In the genomic region with DNA sequence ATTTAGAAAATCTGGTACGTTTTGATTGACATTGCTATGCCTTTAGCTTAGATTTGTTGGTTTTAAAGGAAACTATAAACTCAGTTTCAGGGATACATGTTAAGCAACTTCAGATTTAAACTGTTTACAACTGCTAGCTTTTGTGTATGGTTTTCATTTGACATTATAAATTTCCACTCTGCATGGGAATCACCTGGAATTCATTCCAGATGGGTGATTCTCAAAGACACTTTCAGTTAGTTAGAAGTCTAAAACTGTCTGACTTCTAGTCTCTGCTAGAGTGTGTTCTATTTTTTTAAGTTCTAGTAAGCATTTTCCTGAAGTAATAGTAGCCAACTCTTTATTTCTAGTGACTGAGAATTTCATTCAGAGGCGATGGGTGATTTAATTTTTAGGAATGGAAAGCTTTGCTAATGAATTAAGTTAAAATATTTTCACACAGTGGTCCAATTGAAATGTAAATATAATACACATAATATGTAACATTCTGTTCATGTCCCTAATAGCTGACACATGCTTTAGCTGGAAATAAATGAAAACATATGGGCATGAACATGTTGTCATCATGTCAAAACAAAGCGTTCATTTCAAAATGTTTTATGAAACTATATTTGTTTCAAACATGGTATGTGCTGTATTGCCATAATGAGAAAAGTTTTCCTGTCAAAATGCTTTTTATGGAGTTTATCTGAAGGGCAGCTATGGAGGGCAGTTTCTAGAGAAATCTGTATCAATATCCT, we compare ENCODE assay signal across 16 cellular contexts. TPM values are rescaled to one million over a fixed set of nuclear protein-coding genes. Genes with fewer than 3 reads are reported as not detected.
DNase-seq lines count a peak whose midpoint lies in the region; ATAC-seq and TF ChIP-seq lines count a peak whose summit lies in the region.
"Had no signal": no experiment of that assay in that cellular context is flagged by ENCODE, and none has a peak within 500 bp of the region (broad histone marks: within the 10 kb centered on the region; RNA-seq: fewer than 3 reads in every experiment).

No MANE protein-coding gene starts in this region.

- peaks cover 22% of the 10 kb centered on the region for H3K4me1 Mint-ChIP-seq in osteocyte (ENCODE audit: unreplicated experiment)
- H3K4me1 Mint-ChIP-seq: CD8-positive, alpha-beta memory T cell; GM23338 had no signal

- peak overlapping the region; percentile 37 for H3K27ac Mint-ChIP-seq in osteocyte (ENCODE audit: unreplicated experiment)
- H3K27ac Mint-ChIP-seq: CD8-positive, alpha-beta memory T cell; GM23338 had no signal

- CTCF ChIA-PET in BJ (lab: Yijun Ruan, JAX), result no interaction called here

- no peak for ATAC-seq in HG02763 (IDR thresholded peaks at IDR 0.05; ENCODE audit: unreplicated experiment)
- ATAC-seq: GM23338 had no signal

- no peaks in the 10 kb centered on the region for H3K36me3 ChIP-seq in BJ (ENCODE audit: control insufficient read depth, insufficient read depth, low read length)
- H3K36me3 ChIP-seq: BLaER1 had no signal

- no peaks in the 10 kb centered on the region for H3K27me3 Mint-ChIP-seq in osteocyte (ENCODE audit: unreplicated experiment)
- H3K27me3 Mint-ChIP-seq: CD8-positive, alpha-beta memory T cell had no signal

- H3K4me3 ChIP-seq in BJ (ENCODE audit: low read depth, low read length), result no peak overlapping the region
- H3K4me3 ChIP-seq: BLaER1, GM23338 had no signal

- POLR2A ChIA-PET in BJ (lab: Charles Lee), result no interaction called here

- H3K27me3 ChIP-seq in BJ (ENCODE audit: control insufficient read depth, insufficient read depth, low read length), result no peaks in the 10 kb centered on the region
- H3K27me3 ChIP-seq: BLaER1 had no signal

- peaks cover 17% of the 10 kb centered on the region for H3K36me3 Mint-ChIP-seq in osteocyte (ENCODE audit: unreplicated experiment)

- TF ChIP-seq CTCF in BJ (IDR thresholded peaks at IDR 0.05; ENCODE audit: insufficient read depth, low read depth, low read length) (no peak), osteocyte (IDR thresholded peaks at IDR 0.05) (no peak)

- DNase-seq in BJ (ENCODE audit: low read depth) (peak; percentile 56), NCI-H1694 (lab: John Stamatoyannopoulos, UW) (peak; percentile 2), fibroblast of gingiva (ENCODE audit: low read depth) (peak; percentile 62), osteocyte (ENCODE audit: extremely low spot score, unreplicated experiment) (no peak), NCI-H128 (lab: John Stamatoyannopoulos, UW; ENCODE audit: unreplicated experiment) (no peak), H4 (ENCODE audit: low spot score) (no peak)
- DNase-seq: Caco-2; CD8-positive, alpha-beta memory T cell; DND-41; GF-D8; H9; IMR-90 had no signal

- H3K9me3 Mint-ChIP-seq in osteocyte (ENCODE audit: unreplicated experiment), result peaks cover 30% of the 10 kb centered on the region

- no peak overlapping the region for H3K4me3 Mint-ChIP-seq in osteocyte (ENCODE audit: unreplicated experiment)
- H3K4me3 Mint-ChIP-seq: CD8-positive, alpha-beta memory T cell; GM23338; H9 had no signal

RNA-seq across cellular contexts. Expression of gene CSNK1A1L, which starts 58.3 kb away (rescaled TPM):
- polyA plus RNA-seq in BJ (2011; rRNA removed), result not detected in 2 replicates
- not detected in 2 replicates for polyA minus RNA-seq in BJ (2011; rRNA and poly(A)+ RNA removed)
- not detected in 2 replicates for total RNA-seq in osteocyte
- total RNA-seq in H4 (2014; rRNA removed; shearing (Covaris generic)), result not detected in 2 replicates
- total RNA-seq: Caco-2; CD8-positive, alpha-beta memory T cell; GM23338; H9; HT-29; IMR-90 had no signal
- polyA plus RNA-seq: CD8-positive, alpha-beta memory T cell; GM23338; IMR-90 had no signal

Comparison
In these comparisons a context has a peak if more than half of its experiments do, and no peak if none do; other contexts are left out.
1. DNase-seq: peak in BJ (single experiment), NCI-H1694 (single experiment) and fibroblast of gingiva (single experiment); none in osteocyte (single experiment), NCI-H128 (single experiment) and H4 (single experiment).